ENCODE assay signal across 16 cellular contexts in genomic region chr14:65676361-65677014, GRCh38.
DNase-seq lines count a peak whose midpoint lies in the region; ATAC-seq and TF ChIP-seq lines count a peak whose summit lies in the region.
"Had no signal": no experiment of that assay in that cellular context is flagged by ENCODE, and none has a peak within 500 bp of the region (broad histone marks: within the 10 kb centered on the region; RNA-seq: fewer than 3 reads in every experiment).

No MANE protein-coding gene starts in this region.

- in situ Hi-C loops in IMR-90 (cut with MboI; ENCODE audit: low sequenced_read_pairs) = no loop called here

- H2BK15ac ChIP-seq in IMR-90 (ENCODE audit: low read depth, low read length) = no peak overlapping the region

- no peaks in the 10 kb centered on the region for H3K9me1 ChIP-seq in IMR-90 (ENCODE audit: insufficient read depth, low read length)

- BruUV-seq in IMR-90 (replicated peaks; lab: Mats Ljungman, UMichigan) = no TSS peak

- H3K4me1 ChIP-seq in IMR-90 (ENCODE audit: control insufficient read depth, insufficient read depth, low read length) = peaks cover 3% of the 10 kb centered on the region; the same call in 1 of the 2 replicates
- no peaks in the 10 kb centered on the region for H3K4me1 ChIP-seq in iPS-20b (ENCODE audit: insufficient read depth, low read length)
- H3K4me1 ChIP-seq: BLaER1 treated with 17β-estradiol and CSF1 and Interleukin-3, amounts not matched to agents 10 nM and 100 nM had no signal

- H2AFZ ChIP-seq in IMR-90 (replicated peaks; ENCODE audit: low read length, poor library complexity) = no peak overlapping the region

- peak overlapping the region; percentile 7 for H3K4me3 Mint-ChIP-seq in T-helper 17 cell
- H3K4me3 Mint-ChIP-seq: CD4-positive, CD25-positive, alpha-beta regulatory T cell; H9 had no signal

- ATAC-seq in IMR-90 (ENCODE audit: low read depth) = peak; percentile 35
- ATAC-seq in T-helper 17 cell = no peak
- no peak for ATAC-seq in HG03432 (IDR thresholded peaks at IDR 0.05; ENCODE audit: unreplicated experiment)

- peaks cover 4% of the 10 kb centered on the region for H3K36me3 Mint-ChIP-seq in T-helper 17 cell (ENCODE audit: low read depth)

- H2BK20ac ChIP-seq in IMR-90 (ENCODE audit: low read depth, low read length) = no peak overlapping the region

- H3K9ac ChIP-seq in IMR-90 (ENCODE audit: low read depth, low read length) = no peak overlapping the region
- no peak overlapping the region for H3K9ac ChIP-seq in iPS-20b (ENCODE audit: low read depth, low read length)
- H3K9ac ChIP-seq: BLaER1 treated with 17β-estradiol and CSF1 and Interleukin-3, amounts not matched to agents 10 nM and 100 nM had no signal

- no peak overlapping the region for H2AK5ac ChIP-seq in IMR-90 (ENCODE audit: low read depth, low read length)

- no peaks in the 10 kb centered on the region for H3K27me3 ChIP-seq in IMR-90 (ENCODE audit: control insufficient read depth, insufficient read depth, low read length)
- no peaks in the 10 kb centered on the region for H3K27me3 ChIP-seq in iPS-20b (ENCODE audit: insufficient read depth, low read length)
- H3K27me3 ChIP-seq: BLaER1 treated with 17β-estradiol and CSF1 and Interleukin-3, amounts not matched to agents 10 nM and 100 nM had no signal

- DNase-seq in EH (ENCODE audit: low read depth) (peak; percentile 3), IMR-90 (peak; percentile 3), T-helper 17 cell (no peak), NCI-H748 treated with DMSO at 0.1 percent for 48 hours (lab: John Stamatoyannopoulos, UW) (no peak), NCI-H2029 (lab: John Stamatoyannopoulos, UW) (no peak)
- DNase-seq in activated naive CD4-positive, alpha-beta T cell (lab: John Stamatoyannopoulos, UW) = no peak
- DNase-seq: ACHN; CD4-positive, CD25-positive, alpha-beta regulatory T cell; DMS79; EL; GOT3; H9; KBM-7 had no signal

- H4K5ac ChIP-seq in IMR-90 (ENCODE audit: low read depth, low read length) = no peak overlapping the region

- no peak overlapping the region for H3K14ac ChIP-seq in IMR-90 (replicated peaks; ENCODE audit: low read depth, low read length)

- dilution Hi-C loops in IMR-90 (cut with HindIII; ENCODE audit: low sequenced_read_pairs, unreplicated experiment) = no loop called here

- no peaks in the 10 kb centered on the region for H3K9me3 ChIP-seq in IMR-90 (ENCODE audit: control insufficient read depth, insufficient read depth, low read length)
- H3K9me3 ChIP-seq in T-helper 17 cell (ENCODE audit: control insufficient read depth, low read length, poor library complexity, severe bottlenecking) = no peaks in the 10 kb centered on the region
- no peaks in the 10 kb centered on the region for H3K9me3 ChIP-seq in iPS-20b (ENCODE audit: insufficient read depth, low read depth, low read length)
- H3K9me3 ChIP-seq: BLaER1 treated with 17β-estradiol and CSF1 and Interleukin-3, amounts not matched to agents 10 nM and 100 nM had no signal

- H3K4me1 Mint-ChIP-seq in T-helper 17 cell = peaks cover 10% of the 10 kb centered on the region
- H3K4me1 Mint-ChIP-seq: H9 had no signal

- no peak overlapping the region for H2BK120ac ChIP-seq in IMR-90 (ENCODE audit: low read depth, low read length)

- no peaks in the 10 kb centered on the region for H3K79me1 ChIP-seq in IMR-90 (ENCODE audit: low read depth in 1 of 2, low read length in 2 of 2)

- H2AK9ac ChIP-seq in IMR-90 (replicated peaks; ENCODE audit: low read depth, low read length, poor library complexity) = no peak overlapping the region

- TF ChIP-seq POLR2A in IMR-90 (IDR thresholded peaks at IDR 0.05; ENCODE audit: low read depth, low read length) = no peak

- no peak for TF ChIP-seq RAD21 in IMR-90 (IDR thresholded peaks at IDR 0.05; ENCODE audit: low read length)

- no peak for TF ChIP-seq CTCF in IMR-90 (conservative IDR thresholded peaks at IDR 0.05; ENCODE audit: low read depth, low read length)

- no peak overlapping the region for H3K56ac ChIP-seq in IMR-90 (ENCODE audit: extremely low read depth, insufficient read depth, low read length)

- no peak overlapping the region for H4K91ac ChIP-seq in IMR-90 (ENCODE audit: insufficient read depth, low read depth, low read length)

- H3K4me3 ChIP-seq in IMR-90 (ENCODE audit: insufficient read depth, low read depth, low read length) = no peak overlapping the region
- H3K4me3 ChIP-seq in iPS-20b (ENCODE audit: low read length) = no peak overlapping the region
- H3K4me3 ChIP-seq: BLaER1 treated with 17β-estradiol and CSF1 and Interleukin-3, amounts not matched to agents 10 nM and 100 nM had no signal

- H3K27ac Mint-ChIP-seq in T-helper 17 cell = no peak overlapping the region
- H3K27ac Mint-ChIP-seq: CD4-positive, CD25-positive, alpha-beta regulatory T cell; H9 had no signal

- no peak overlapping the region for H3K4ac ChIP-seq in IMR-90 (ENCODE audit: low read depth, low read length)

- intact Hi-C loops in IMR-90 (cut with micrococcal nuclease) = no loop called here

- no peak overlapping the region for H4K8ac ChIP-seq in IMR-90 (ENCODE audit: low read depth in 2 of 2, low read length in 2 of 2)

- H4K20me1 ChIP-seq in IMR-90 (ENCODE audit: insufficient read depth, low read length) = no peaks in the 10 kb centered on the region
- H4K20me1 ChIP-seq: BLaER1 treated with 17β-estradiol and CSF1 and Interleukin-3, amounts not matched to agents 10 nM and 100 nM had no signal

- POLR2A ChIA-PET in IMR-90 (lab: Charles Lee; ENCODE audit: unreplicated experiment) = no interaction called here

- no CpG with 5 or more reads among the region's 5 CpGs for WGBS in IMR-90 (ENCODE audit: extremely low coverage in 2 of 2, insufficient read length in 1 of 2), 2 experiments

- H3K36me3 ChIP-seq in IMR-90 (ENCODE audit: control insufficient read depth, insufficient read depth, low read length) (no peaks in the 10 kb centered on the region), iPS-20b (ENCODE audit: insufficient read depth, low read depth, low read length) (no peaks in the 10 kb centered on the region)

- no peaks in the 10 kb centered on the region for H3K27me3 Mint-ChIP-seq in T-helper 17 cell
- H3K27me3 Mint-ChIP-seq: CD4-positive, CD25-positive, alpha-beta regulatory T cell had no signal

- 0 out of 2 replicates have a peak overlapping the region, but pooled peaks have one; percentile 6 for H3K4me2 ChIP-seq in IMR-90 (ENCODE audit: low read depth, low read length)
- H3K4me2 ChIP-seq: BLaER1 treated with 17β-estradiol and CSF1 and Interleukin-3, amounts not matched to agents 10 nM and 100 nM had no signal

- no peak overlapping the region for H2BK5ac ChIP-seq in IMR-90 (ENCODE audit: low read depth, low read length, poor library complexity, severe bottlenecking)

- CTCF ChIA-PET in IMR-90 (lab: Yijun Ruan, JAX) = interaction anchor here (1.8 kb wide), 1 partner anchor 19 kb away, joined by 4 read pairs; no protein-coding TSS in a partner anchor

- H3K23ac ChIP-seq in IMR-90 (ENCODE audit: low read depth, low read length) = no peak overlapping the region

- H3K27ac ChIP-seq in IMR-90 (ENCODE audit: insufficient read depth, low read length) (no peak overlapping the region), iPS-20b (ENCODE audit: low read length) (peak overlapping the region; percentile 26)
- H3K27ac ChIP-seq: BLaER1 treated with 17β-estradiol and CSF1 and Interleukin-3, amounts not matched to agents 10 nM and 100 nM had no signal

- no peak overlapping the region for H3K18ac ChIP-seq in IMR-90 (ENCODE audit: low read depth, low read length)

TF ChIP-seq in IMR-90, 13 proteins besides CTCF, POLR2A, EP300 and RAD21:
- TF ChIP-seq SMC3 (IDR thresholded peaks at IDR 0.05; ENCODE audit: low read depth, low read length) (no peak), CHD1 (IDR thresholded peaks at IDR 0.05; ENCODE audit: low read depth, low read length) (no peak), ELK1 (IDR thresholded peaks at IDR 0.05; ENCODE audit: borderline replicate concordance, low read depth, low read length) (no peak), MAZ (IDR thresholded peaks at IDR 0.05; ENCODE audit: borderline replicate concordance, low read depth, low read length) (no peak), BHLHE40 (IDR thresholded peaks at IDR 0.05; ENCODE audit: low read depth, low read length) (no peak), MXI1 (IDR thresholded peaks at IDR 0.05; ENCODE audit: borderline replicate concordance, low read depth, low read length) (no peak), NFE2L2 (IDR thresholded peaks at IDR 0.05; ENCODE audit: low read depth, low read length) (no peak)

Comparison
In these comparisons a context has a peak if more than half of its experiments do, and no peak if none do; other contexts are left out.
1. DNase-seq: peak in EH (single experiment) and IMR-90 (single experiment); none in T-helper 17 cell (0 of 3), NCI-H748 treated with DMSO at 0.1 percent for 48 hours (single experiment), NCI-H2029 (single experiment) and activated naive CD4-positive, alpha-beta T cell (0 of 4).